Comparison of ENCODE assay signal across 8 cellular contexts in genomic region chr6:34284563-34285545, GRCh38. TPM values are rescaled to one million over a fixed set of nuclear protein-coding genes. Genes with fewer than 3 reads are reported as not detected.
DNase-seq lines count a peak whose midpoint lies in the region; ATAC-seq and TF ChIP-seq lines count a peak whose summit lies in the region.

No MANE protein-coding gene starts in this region.

- H3K4me3 ChIP-seq in right cardiac atrium (ENCODE audit: low read length) (no peak overlapping the region), spleen (peak overlapping the region in 1 of 8 donors; percentile 47)

- H3K4me1 ChIP-seq in right cardiac atrium (ENCODE audit: control insufficient read depth, insufficient read depth, low read length) (peaks cover 4% of the 10 kb centered on the region), spleen (peaks cover 14 to 86% (median 53%) of the 10 kb centered on the region in 6 donors)

- H3K4me3 Mint-ChIP-seq in HFFc6, result no peak overlapping the region
- no peak overlapping the region for H3K4me3 Mint-ChIP-seq in activated CD8-positive, alpha-beta T cell treated with anti-CD3 and anti-CD28 coated beads, Interleukin-2, amount 10 ng/mL, durations not matched to agents 7 days and 5 days

- peaks cover 0 to 44% (median 0%) of the 10 kb centered on the region in 6 donors for H3K36me3 ChIP-seq in spleen

- no peak overlapping the region for H3K27ac ChIP-seq in right cardiac atrium (ENCODE audit: low read length)
- H3K27ac ChIP-seq in spleen, result peak overlapping the region in 7 of 8 donors; percentile 69 to 89 (median 82)

- peaks cover 11% of the 10 kb centered on the region for H3K4me1 Mint-ChIP-seq in HFFc6 (ENCODE audit: low read depth)
- peaks cover 27% of the 10 kb centered on the region for H3K4me1 Mint-ChIP-seq in activated CD8-positive, alpha-beta T cell treated with anti-CD3 and anti-CD28 coated beads, Interleukin-2, amount 10 ng/mL, durations not matched to agents 7 days and 5 days (ENCODE audit: low read depth)

- H3K27ac Mint-ChIP-seq in HFFc6, result peak overlapping the region; percentile 16; the same call in 1 of the 2 replicates
- H3K27ac Mint-ChIP-seq in activated CD8-positive, alpha-beta T cell treated with anti-CD3 and anti-CD28 coated beads, Interleukin-2, amount 10 ng/mL, durations not matched to agents 7 days and 5 days, result peak overlapping the region; percentile 43

- no peak for TF ChIP-seq POLR2A in spleen (IDR thresholded peaks at IDR 0.05)

- POLR2A ChIA-PET in activated CD8-positive, alpha-beta T cell treated with anti-CD3 and anti-CD28 coated beads, Interleukin-2, amount 10 ng/mL, durations not matched to agents 7 days and 5 days (lab: Charles Lee), result no interaction called here

- TF ChIP-seq CTCF in HFFc6 (IDR thresholded peaks at IDR 0.05) (no peak), spleen (IDR thresholded peaks at IDR 0.05 in 8 of 11, conservative IDR thresholded peaks at IDR 0.05 in 3 of 11) (no peak)

- H3K27me3 Mint-ChIP-seq in HFFc6 (ENCODE audit: insufficient read depth), result no peaks in the 10 kb centered on the region; the same call in 1 of the 2 replicates
- no peaks in the 10 kb centered on the region for H3K27me3 Mint-ChIP-seq in activated CD8-positive, alpha-beta T cell treated with anti-CD3 and anti-CD28 coated beads, Interleukin-2, amount 10 ng/mL, durations not matched to agents 7 days and 5 days (ENCODE audit: low read depth)

- peaks cover 22% of the 10 kb centered on the region for H3K36me3 Mint-ChIP-seq in HFFc6 (ENCODE audit: low read depth)
- peaks cover 31% of the 10 kb centered on the region for H3K36me3 Mint-ChIP-seq in activated CD8-positive, alpha-beta T cell treated with anti-CD3 and anti-CD28 coated beads, Interleukin-2, amount 10 ng/mL, durations not matched to agents 7 days and 5 days (ENCODE audit: low read depth)

- H3K27me3 ChIP-seq in right cardiac atrium (ENCODE audit: control insufficient read depth, insufficient read depth) (no peaks in the 10 kb centered on the region), spleen (replicated peaks in 1 of 7) (no peaks in the 10 kb centered on the region)

- ATAC-seq in activated CD8-positive, alpha-beta T cell treated with anti-CD3 and anti-CD28 coated beads, Interleukin-2, amount 10 ng/mL, durations not matched to agents 7 days and 5 days, result no peak
- ATAC-seq in right cardiac atrium (peak; percentile 69 to 80), GM19395 (IDR thresholded peaks at IDR 0.05; ENCODE audit: unreplicated experiment) (no peak)

- intact Hi-C loops in right cardiac atrium (cut with DNase I), result no loop called here
- intact Hi-C loops in spleen (cut with DNase I; ENCODE audit: low total_unique reads), result no loop called here

- H3K9me3 ChIP-seq in right cardiac atrium (ENCODE audit: control insufficient read depth, low read length) (no peaks in the 10 kb centered on the region), spleen (no peaks in the 10 kb centered on the region)

- 80% methylated on average over 5 of the region's 5 CpGs for WGBS in right cardiac atrium
- WGBS in spleen, 5 donors, result 39 to 54% (median 47%) methylated on average over 5 of the region's 5 CpGs

- DNase-seq in HFFc6 (peak; percentile 13), right cardiac atrium (peak; percentile 48 to 78 (median 75)), spleen (peak; percentile 88), NCI-H2107 treated with DMSO at 0.1 percent for 48 hours (lab: John Stamatoyannopoulos, UW; ENCODE audit: unreplicated experiment) (no peak), NCI-H446 treated with DMSO at 0.1 percent for 48 hours (lab: John Stamatoyannopoulos, UW) (no peak)
- DNase-seq in activated CD8-positive, alpha-beta T cell treated with anti-CD3 and anti-CD28 coated beads, Interleukin-2, amount 10 ng/mL, durations not matched to agents 7 days and 5 days, result no peak
- no peak for DNase-seq in stimulated activated CD4-positive, alpha-beta T cell treated with anti-CD3 and anti-CD28 coated beads, Interleukin-4, amount 100 ng/mL, for 24 hours

- H3K9me3 Mint-ChIP-seq in HFFc6, result no peaks in the 10 kb centered on the region
- no peaks in the 10 kb centered on the region for H3K9me3 Mint-ChIP-seq in activated CD8-positive, alpha-beta T cell treated with anti-CD3 and anti-CD28 coated beads, Interleukin-2, amount 10 ng/mL, durations not matched to agents 7 days and 5 days (ENCODE audit: insufficient read depth)

- CTCF ChIA-PET in activated CD8-positive, alpha-beta T cell treated with anti-CD3 and anti-CD28 coated beads, Interleukin-2, amount 10 ng/mL, durations not matched to agents 7 days and 5 days (lab: Charles Lee), result no interaction called here

RNA-seq across cellular contexts. Expression of gene SMIM29, which starts 36.0 kb away (rescaled TPM):
- 10 to 100 TPM; 35.0 to 44.8 (median 36.9) TPM for total RNA-seq in HFFc6 (2021; fragmentation: NEBNext Ultra II Directional; extraction: Animal tissue kit (Norgen Biotek cat#: 25700))
- total RNA-seq in activated CD8-positive, alpha-beta T cell treated with anti-CD3 and anti-CD28 coated beads, Interleukin-2, amount 10 ng/mL, durations not matched to agents 7 days and 5 days, result 10 to 100 TPM; 21.3 to 26.7 TPM
- total RNA-seq in right cardiac atrium, result 10 to 100 TPM; 17.0 to 25.5 (median 22.4) TPM
- 34.8 TPM for polyA plus RNA-seq in right cardiac atrium
- total RNA-seq in spleen, result 10 to 100 TPM; 24.7 to 40.7 (median 33.9) TPM
- 10 to 100 TPM; 69.0 to 73.7 (median 71.5) TPM for polyA plus RNA-seq in spleen

RNA-seq across cellular contexts. Expression of gene HMGA1, which starts 48.2 kb away (rescaled TPM):
- total RNA-seq in HFFc6 (2021; fragmentation: NEBNext Ultra II Directional; extraction: Animal tissue kit (Norgen Biotek cat#: 25700)), result 1,000 to 10,000 TPM in 4 of 6 experiments, 100 to 1,000 TPM in 2; 687 to 1,047 (median 1,018) TPM
- total RNA-seq in activated CD8-positive, alpha-beta T cell treated with anti-CD3 and anti-CD28 coated beads, Interleukin-2, amount 10 ng/mL, durations not matched to agents 7 days and 5 days, result 100 to 1,000 TPM; 300 to 308 TPM
- total RNA-seq in right cardiac atrium, result 10 to 100 TPM; 34.5 to 43.0 (median 39.0) TPM
- polyA plus RNA-seq in right cardiac atrium, result 29.7 TPM
- 100 to 1,000 TPM in 2 of 7 donors, 10 to 100 TPM in 5; 49.9 to 112 (median 73.5) TPM for total RNA-seq in spleen
- polyA plus RNA-seq in spleen, result 100 to 1,000 TPM in 2 of 3 donors, 10 to 100 TPM in 1; 63.7 to 129 (median 109) TPM

Comparison
In these comparisons a context has a peak if more than half of its experiments do, and no peak if none do; other contexts are left out.
1. DNase-seq: peak in HFFc6 (single experiment), right cardiac atrium (3 of 3) and spleen (single experiment); none in activated CD8-positive, alpha-beta T cell treated with anti-CD3 and anti-CD28 coated beads, Interleukin-2, amount 10 ng/mL, durations not matched to agents 7 days and 5 days (single experiment), stimulated activated CD4-positive, alpha-beta T cell treated with anti-CD3 and anti-CD28 coated beads, Interleukin-4, amount 100 ng/mL, for 24 hours (single experiment), NCI-H2107 treated with DMSO at 0.1 percent for 48 hours (single experiment) and NCI-H446 treated with DMSO at 0.1 percent for 48 hours (single experiment).
2. ATAC-seq: peak in right cardiac atrium (2 of 2); none in activated CD8-positive, alpha-beta T cell treated with anti-CD3 and anti-CD28 coated beads, Interleukin-2, amount 10 ng/mL, durations not matched to agents 7 days and 5 days (single experiment) and GM19395 (single experiment).